Comparison of ENCODE assay signal across 13 cellular contexts in genomic region chr14:68395585-68395984, GRCh38.
DNase-seq lines count a peak whose midpoint lies in the region; ATAC-seq and TF ChIP-seq lines count a peak whose summit lies in the region.
"Had no signal": no experiment of that assay in that cellular context is flagged by ENCODE, and none has a peak within 500 bp of the region (broad histone marks: within the 10 kb centered on the region; RNA-seq: fewer than 3 reads in every experiment).

No MANE protein-coding gene starts in this region.

- DNase-seq in HCEC 1CT = peak; percentile 77
- no peak for DNase-seq in caudate nucleus (lab: John Stamatoyannopoulos, UW)
- no peak for DNase-seq in lower lobe of right lung
- peak; percentile 75 for DNase-seq in stromal cell of bone marrow (ENCODE audit: low read depth)
- no peak for DNase-seq in NCI-H69 (lab: John Stamatoyannopoulos, UW)
- no peak for DNase-seq in activated T-cell treated with anti-CD3 and anti-CD28 coated beads, Interleukin-2, amount 50 U/mL, for 4 hours
- no peak for DNase-seq in PC-3
- DNase-seq: DMS53, kidney, NCI-H1417, SW 1271 had no signal

- H3K27me3 ChIP-seq in lower lobe of right lung (ENCODE audit: low read depth) = no peaks in the 10 kb centered on the region
- H3K27me3 ChIP-seq in PC-3 (ENCODE audit: low read length) = no peaks in the 10 kb centered on the region

- H3K9ac ChIP-seq in PC-3 (ENCODE audit: low read length) = no peak overlapping the region

- BruUV-seq in PC-3 (replicated peaks; lab: Mats Ljungman, UMichigan) = no TSS peak

- TF ChIP-seq CTCF in lower lobe of right lung (IDR thresholded peaks at IDR 0.05) (no peak), PC-3 (conservative IDR thresholded peaks at IDR 0.05; ENCODE audit: low read depth, low read length) (no peak)

- intact Hi-C loops in lower lobe of right lung (cut with DNase I) = no loop called here
- intact Hi-C loops in PC-3 (cut with micrococcal nuclease) = no loop called here

- H3K36me3 ChIP-seq in lower lobe of right lung (no peaks in the 10 kb centered on the region), PC-3 (ENCODE audit: low read depth, low read length) (no peaks in the 10 kb centered on the region)

- POLR2A ChIA-PET in PC-3 (lab: Charles Lee; ENCODE audit: unreplicated experiment) = no interaction called here

- CTCF ChIA-PET in PC-3 (lab: Charles Lee) = no interaction called here

- peaks cover 75% of the 10 kb centered on the region for H3K4me1 ChIP-seq in lower lobe of right lung
- H3K4me1 ChIP-seq in PC-3 (ENCODE audit: insufficient read depth, low read length) = no peaks in the 10 kb centered on the region

- no peaks in the 10 kb centered on the region for H3F3A ChIP-seq in PC-3 (ENCODE audit: low read length, unreplicated experiment)

- H3K9me3 ChIP-seq in lower lobe of right lung (no peaks in the 10 kb centered on the region), PC-3 (ENCODE audit: low read length) (no peaks in the 10 kb centered on the region)

- peaks cover 19% of the 10 kb centered on the region for H3K4me1 Mint-ChIP-seq in activated T-cell treated with anti-CD3 and anti-CD28 coated beads, Interleukin-2, amount 50 U/mL, for 4 hours (ENCODE audit: low read depth)

- ATAC-seq in lower lobe of right lung = no peak
- ATAC-seq in GM18868 (IDR thresholded peaks at IDR 0.05; ENCODE audit: unreplicated experiment) = no peak
- no peak for ATAC-seq in activated T-cell treated with anti-CD3 and anti-CD28 coated beads, Interleukin-2, amount 50 U/mL, for 4 hours
- no peak for ATAC-seq in PC-3

- H3K4me3 ChIP-seq in lower lobe of right lung (no peak overlapping the region), PC-3 (ENCODE audit: low read length) (no peak overlapping the region)

- no peaks in the 10 kb centered on the region for H3K27me3 Mint-ChIP-seq in activated T-cell treated with anti-CD3 and anti-CD28 coated beads, Interleukin-2, amount 50 U/mL, for 4 hours (ENCODE audit: low read depth)

- no peaks in the 10 kb centered on the region for H3K9me2 ChIP-seq in PC-3 (replicated peaks; ENCODE audit: low read length)

- H3K4me2 ChIP-seq in PC-3 (ENCODE audit: low read length) = no peak overlapping the region

- H3K4me3 Mint-ChIP-seq in activated T-cell treated with anti-CD3 and anti-CD28 coated beads, Interleukin-2, amount 50 U/mL, for 4 hours = no peak overlapping the region

- H3K27ac ChIP-seq in caudate nucleus (ENCODE audit: low read depth, low read length) (peak overlapping the region; percentile 11), lower lobe of right lung (peak overlapping the region; percentile 33), PC-3 (ENCODE audit: low read length) (no peak overlapping the region)
- H3K27ac ChIP-seq: epithelial cell of prostate had no signal

- H2AFZ ChIP-seq in PC-3 (ENCODE audit: low read length) = no peak overlapping the region

- no peaks in the 10 kb centered on the region for H3K9me3 Mint-ChIP-seq in activated T-cell treated with anti-CD3 and anti-CD28 coated beads, Interleukin-2, amount 50 U/mL, for 4 hours

- H3K79me2 ChIP-seq in PC-3 (ENCODE audit: low read length) = no peaks in the 10 kb centered on the region

- H3K36me3 Mint-ChIP-seq in activated T-cell treated with anti-CD3 and anti-CD28 coated beads, Interleukin-2, amount 50 U/mL, for 4 hours (ENCODE audit: insufficient read depth) = peaks cover 6% of the 10 kb centered on the region

- no peaks in the 10 kb centered on the region for H4K20me1 ChIP-seq in PC-3 (ENCODE audit: low read length)

Comparison
In these comparisons a context has a peak if more than half of its experiments do, and no peak if none do; other contexts are left out.
1. DNase-seq: peak in HCEC 1CT (single experiment) and stromal cell of bone marrow (single experiment); none in caudate nucleus (0 of 61), lower lobe of right lung (single experiment), NCI-H69 (single experiment), activated T-cell treated with anti-CD3 and anti-CD28 coated beads, Interleukin-2, amount 50 U/mL, for 4 hours (single experiment) and PC-3 (single experiment).